ENCODE assay signal across 14 cellular contexts in genomic region chr22:46934172-46934745, GRCh38.
DNase-seq lines count a peak whose midpoint lies in the region; ATAC-seq and TF ChIP-seq lines count a peak whose summit lies in the region.
"Had no signal": no experiment of that assay in that cellular context is flagged by ENCODE, and none has a peak within 500 bp of the region (broad histone marks: within the 10 kb centered on the region; RNA-seq: fewer than 3 reads in every experiment).

No MANE protein-coding gene starts in this region.

- BruUV-seq in IMR-90 (replicated peaks; lab: Mats Ljungman, UMichigan), result no TSS peak

- H3K79me1 ChIP-seq in IMR-90 (ENCODE audit: low read depth in 1 of 2, low read length in 2 of 2), result peaks cover 17 to 53% of the 10 kb centered on the region in 2 experiments; a peak in 3 of 4 replicates

- H3K56ac ChIP-seq in IMR-90 (ENCODE audit: extremely low read depth, insufficient read depth, low read length), result no peak overlapping the region

- peak overlapping the region; percentile 62; the same call in 2 of the 3 replicates for H2BK15ac ChIP-seq in IMR-90 (ENCODE audit: low read depth, low read length)

- H3K18ac ChIP-seq in IMR-90 (ENCODE audit: low read depth, low read length), result peak overlapping the region; percentile 16

- dilution Hi-C loops in IMR-90 (cut with HindIII; ENCODE audit: low sequenced_read_pairs, unreplicated experiment), result no loop called here

- CTCF ChIA-PET in AG04450 (lab: Charles Lee), result interaction anchor here (1.1 kb wide), 1 partner anchor 89 kb away, joined by 3 read pairs; no protein-coding TSS in a partner anchor
- CTCF ChIA-PET in IMR-90 (lab: Yijun Ruan, JAX), result no interaction called here

- H3K4me1 ChIP-seq in IMR-90 (ENCODE audit: control insufficient read depth, insufficient read depth, low read length), result peaks cover 23% of the 10 kb centered on the region
- H3K4me1 ChIP-seq: HAP-1, sigmoid colon had no signal

- peaks cover 27% of the 10 kb centered on the region for H3K9me1 ChIP-seq in IMR-90 (ENCODE audit: insufficient read depth, low read length)

- in situ Hi-C loops in IMR-90 (cut with MboI; ENCODE audit: low sequenced_read_pairs), result no loop called here

- H3K4me3 Mint-ChIP-seq in central memory CD8-positive, alpha-beta T cell, result no peak overlapping the region
- no peak overlapping the region for H3K4me3 Mint-ChIP-seq in mesothelial cell of epicardium
- H3K4me3 Mint-ChIP-seq: T-helper 1 cell treated with Interleukin-12 subunit alpha and Interleukin-12 subunit beta and Interleukin-4 antibody, amounts not matched to agents 30 μg/mL and 1 μg/mL, for 36 hours had no signal

- peak overlapping the region; percentile 10 to 44; a peak in 2 of 4 replicates for H4K8ac ChIP-seq in IMR-90 (ENCODE audit: low read depth in 2 of 2, low read length in 2 of 2)

- no peak for DNase-seq in AG04450 (ENCODE audit: low read depth, low spot score)
- no peak for DNase-seq in IMR-90
- no peak for DNase-seq in central memory CD8-positive, alpha-beta T cell (ENCODE audit: low spot score in 2 of 2)
- DNase-seq in mesothelial cell of epicardium (ENCODE audit: low spot score in 2 of 2, unreplicated experiment in 2 of 2), result no peak
- DNase-seq in activated CD4-positive, alpha-beta T cell treated with anti-CD3 and anti-CD28 coated beads, Interleukin-2, amount 50 U/mL, for 48 hours, result no peak
- DNase-seq in A172 (ENCODE audit: low spot score), result no peak
- no peak for DNase-seq in NCI-H345 treated with DMSO at 0.1 percent for 48 hours (lab: John Stamatoyannopoulos, UW; ENCODE audit: unreplicated experiment)
- DNase-seq in foreskin fibroblast, result no peak
- DNase-seq: activated naive CD4-positive, alpha-beta T cell; C1 segment of cervical spinal cord; sigmoid colon had no signal

- peaks cover 39% of the 10 kb centered on the region for H3K4me1 Mint-ChIP-seq in central memory CD8-positive, alpha-beta T cell
- H3K4me1 Mint-ChIP-seq in mesothelial cell of epicardium, result peaks cover 32% of the 10 kb centered on the region

- H4K20me1 ChIP-seq in IMR-90 (ENCODE audit: insufficient read depth, low read length), result peaks cover 10% of the 10 kb centered on the region

- no peak overlapping the region for H4K5ac ChIP-seq in IMR-90 (ENCODE audit: low read depth, low read length)

- H3K27me3 ChIP-seq in AG04450 (ENCODE audit: control insufficient read depth, insufficient read depth, low read length) (no peaks in the 10 kb centered on the region), IMR-90 (ENCODE audit: control insufficient read depth, insufficient read depth, low read length) (no peaks in the 10 kb centered on the region)
- H3K27me3 ChIP-seq: MG63, sigmoid colon had no signal

- H3K27ac ChIP-seq in AG04450 (ENCODE audit: low read depth, low read length), result peak overlapping the region; percentile 89
- H3K27ac ChIP-seq in IMR-90 (ENCODE audit: insufficient read depth, low read length), result peak overlapping the region; percentile 81
- H3K27ac ChIP-seq: sigmoid colon had no signal

- peak overlapping the region; percentile 71 for H3K4ac ChIP-seq in IMR-90 (ENCODE audit: low read depth, low read length)

- peak overlapping the region; percentile 62 for H2AK9ac ChIP-seq in IMR-90 (replicated peaks; ENCODE audit: low read depth, low read length, poor library complexity)

- peak overlapping the region; percentile 41 for H3K4me2 ChIP-seq in IMR-90 (ENCODE audit: low read depth, low read length)

- H3K4me3 ChIP-seq in AG04450 (ENCODE audit: low read depth, low read length) (no peak overlapping the region), IMR-90 (ENCODE audit: insufficient read depth, low read depth, low read length) (no peak overlapping the region), foreskin fibroblast (ENCODE audit: low read depth in 1 of 2, low read length in 2 of 2) (no peak overlapping the region)
- H3K4me3 ChIP-seq: HAP-1, MG63, sigmoid colon had no signal

- no peaks in the 10 kb centered on the region for H3K36me3 ChIP-seq in IMR-90 (ENCODE audit: control insufficient read depth, insufficient read depth, low read length)
- H3K36me3 ChIP-seq: HAP-1, sigmoid colon had no signal

- 100% methylated on average over 4 of the region's 14 CpGs; no CpG with 5 or more reads in 1 of the 2 experiments for WGBS in IMR-90 (ENCODE audit: extremely low coverage in 2 of 2, insufficient read length in 1 of 2), 2 experiments

- no peak for TF ChIP-seq POLR2A in IMR-90 (IDR thresholded peaks at IDR 0.05; ENCODE audit: low read depth, low read length)

- no peaks in the 10 kb centered on the region for H3K27me3 Mint-ChIP-seq in central memory CD8-positive, alpha-beta T cell
- no peaks in the 10 kb centered on the region for H3K27me3 Mint-ChIP-seq in mesothelial cell of epicardium (ENCODE audit: low read depth)

- no peak for ATAC-seq in IMR-90 (ENCODE audit: low read depth)
- no peak for ATAC-seq in central memory CD8-positive, alpha-beta T cell (replicated peaks; ENCODE audit: extremely low read depth, poor library complexity, severe bottlenecking)

- no peak overlapping the region for H3K9ac ChIP-seq in IMR-90 (ENCODE audit: low read depth, low read length)

- H3K27ac Mint-ChIP-seq in central memory CD8-positive, alpha-beta T cell (ENCODE audit: low read depth), result peak overlapping the region; percentile 35
- H3K27ac Mint-ChIP-seq in mesothelial cell of epicardium, result peak overlapping the region; percentile 83
- H3K27ac Mint-ChIP-seq: T-helper 1 cell treated with Interleukin-12 subunit alpha and Interleukin-12 subunit beta and Interleukin-4 antibody, amounts not matched to agents 30 μg/mL and 1 μg/mL, for 36 hours had no signal

- H3K36me3 Mint-ChIP-seq in central memory CD8-positive, alpha-beta T cell (ENCODE audit: insufficient read depth), result peaks cover 10% of the 10 kb centered on the region
- peaks cover 14% of the 10 kb centered on the region for H3K36me3 Mint-ChIP-seq in mesothelial cell of epicardium

- peak overlapping the region; percentile 82 for H2BK5ac ChIP-seq in IMR-90 (ENCODE audit: low read depth, low read length, poor library complexity, severe bottlenecking)

- H2AK5ac ChIP-seq in IMR-90 (ENCODE audit: low read depth, low read length), result peak overlapping the region; percentile 90

- H2BK20ac ChIP-seq in IMR-90 (ENCODE audit: low read depth, low read length), result peak overlapping the region; percentile 64

- peak overlapping the region; percentile 34; the same call in 1 of the 2 replicates for H3K14ac ChIP-seq in IMR-90 (replicated peaks; ENCODE audit: low read depth, low read length)

- H3K9me3 Mint-ChIP-seq in central memory CD8-positive, alpha-beta T cell, result no peaks in the 10 kb centered on the region
- H3K9me3 Mint-ChIP-seq in mesothelial cell of epicardium, result no peaks in the 10 kb centered on the region
- H3K9me3 Mint-ChIP-seq: T-helper 1 cell treated with Interleukin-12 subunit alpha and Interleukin-12 subunit beta and Interleukin-4 antibody, amounts not matched to agents 30 μg/mL and 1 μg/mL, for 36 hours had no signal

- H4K91ac ChIP-seq in IMR-90 (ENCODE audit: insufficient read depth, low read depth, low read length), result peak overlapping the region; percentile 61

- POLR2A ChIA-PET in AG04450 (lab: Yijun Ruan, JAX) (interaction anchor here (0.6 kb wide), 1 partner anchor 37 kb away, joined by 4 read pairs; no protein-coding TSS in a partner anchor), IMR-90 (lab: Charles Lee; ENCODE audit: unreplicated experiment) (no interaction called here)

- TF ChIP-seq CTCF in AG04450 (IDR thresholded peaks at IDR 0.05; ENCODE audit: low read depth, low read length) (no peak), IMR-90 (conservative IDR thresholded peaks at IDR 0.05; ENCODE audit: low read depth, low read length) (no peak), mesothelial cell of epicardium (IDR thresholded peaks at IDR 0.05; ENCODE audit: unreplicated experiment) (no peak), foreskin fibroblast (IDR thresholded peaks at IDR 0.05; ENCODE audit: low read depth, low read length) (no peak)

- H3K9me3 ChIP-seq in AG04450 (ENCODE audit: control insufficient read depth, insufficient read depth, low read length) (peaks cover 3% of the 10 kb centered on the region; the same call in 1 of the 2 replicates), IMR-90 (ENCODE audit: control insufficient read depth, insufficient read depth, low read length) (no peaks in the 10 kb centered on the region)
- H3K9me3 ChIP-seq: HAP-1, MG63, sigmoid colon had no signal

- TF ChIP-seq RAD21 in IMR-90 (IDR thresholded peaks at IDR 0.05; ENCODE audit: low read length), result no peak

- intact Hi-C loops in IMR-90 (cut with micrococcal nuclease), result no loop called here

- H3K23ac ChIP-seq in IMR-90 (ENCODE audit: low read depth, low read length), result peak overlapping the region; percentile 4; the same call in 1 of the 2 replicates

- peak overlapping the region; percentile 76 for H2BK120ac ChIP-seq in IMR-90 (ENCODE audit: low read depth, low read length)

- peak overlapping the region; percentile 81 for H2AFZ ChIP-seq in IMR-90 (replicated peaks; ENCODE audit: low read length, poor library complexity)

TF ChIP-seq in IMR-90, 13 proteins besides CTCF, POLR2A, EP300 and RAD21:
- TF ChIP-seq MAZ (IDR thresholded peaks at IDR 0.05; ENCODE audit: borderline replicate concordance, low read depth, low read length) (no peak), RFX5 (IDR thresholded peaks at IDR 0.05; ENCODE audit: low read depth, low read length) (no peak), CEBPB (IDR thresholded peaks at IDR 0.05; ENCODE audit: low read depth, low read length) (no peak), NFE2L2 (IDR thresholded peaks at IDR 0.05; ENCODE audit: low read depth, low read length) (no peak), SMC3 (IDR thresholded peaks at IDR 0.05; ENCODE audit: low read depth, low read length) (no peak), MAFK (IDR thresholded peaks at IDR 0.05; ENCODE audit: low read depth, low read length) (no peak), ELK1 (IDR thresholded peaks at IDR 0.05; ENCODE audit: borderline replicate concordance, low read depth, low read length) (no peak)
- TF ChIP-seq, protein P1, sequence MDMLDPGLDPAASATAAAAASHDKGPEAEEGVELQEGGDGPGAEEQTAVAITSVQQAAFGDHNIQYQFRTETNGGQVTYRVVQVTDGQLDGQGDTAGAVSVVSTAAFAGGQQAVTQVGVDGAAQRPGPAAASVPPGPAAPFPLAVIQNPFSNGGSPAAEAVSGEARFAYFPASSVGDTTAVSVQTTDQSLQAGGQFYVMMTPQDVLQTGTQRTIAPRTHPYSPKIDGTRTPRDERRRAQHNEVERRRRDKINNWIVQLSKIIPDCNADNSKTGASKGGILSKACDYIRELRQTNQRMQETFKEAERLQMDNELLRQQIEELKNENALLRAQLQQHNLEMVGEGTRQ (IDR thresholded peaks at IDR 0.05; ENCODE audit: low read depth, low read length), result no peak
